Comparison of ENCODE assay signal across 15 cellular contexts in the genomic region with DNA sequence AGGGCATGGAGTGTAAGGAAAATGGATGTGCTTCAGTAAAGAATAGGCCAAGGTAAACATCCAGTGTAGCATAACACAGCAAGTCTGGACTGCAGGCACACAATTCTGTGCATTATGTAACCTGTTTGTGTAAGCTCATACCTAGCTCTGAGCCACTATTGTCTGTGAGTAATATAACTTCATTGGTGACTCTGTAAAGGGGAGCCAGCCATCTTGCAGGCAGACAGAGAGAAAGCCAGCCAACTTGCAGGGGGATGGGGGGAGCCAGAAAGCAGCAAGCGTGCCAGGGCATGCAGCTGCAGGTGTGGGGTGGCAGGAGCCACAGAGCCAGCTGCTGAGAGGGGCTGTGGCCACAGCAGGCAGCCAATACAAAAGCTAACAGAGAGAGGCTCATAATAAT.
DNase-seq lines count a peak whose midpoint lies in the region; ATAC-seq and TF ChIP-seq lines count a peak whose summit lies in the region.
"Had no signal": no experiment of that assay in that cellular context is flagged by ENCODE, and none has a peak within 500 bp of the region (broad histone marks: within the 10 kb centered on the region; RNA-seq: fewer than 3 reads in every experiment).

No MANE protein-coding gene starts in this region.

- H3K4me3 ChIP-seq in epithelial cell of esophagus (ENCODE audit: low read length) = no peak overlapping the region
- H3K4me3 ChIP-seq: GM23338, K562 had no signal

- no peak overlapping the region for H3K4me3 Mint-ChIP-seq in activated CD8-positive, alpha-beta T cell treated with anti-CD3 and anti-CD28 coated beads, Interleukin-2, amount 10 ng/mL, durations not matched to agents 7 days and 5 days
- H3K4me3 Mint-ChIP-seq: CD4-positive, alpha-beta T cell; GM23338 had no signal

- DNase-seq in DMS153 treated with DMSO at 0.1 percent for 48 hours (lab: John Stamatoyannopoulos, UW; ENCODE audit: unreplicated experiment) = peak; percentile 42
- peak; percentile 18 for DNase-seq in NCI-H2081 treated with DMSO at 0.1 percent for 48 hours (lab: John Stamatoyannopoulos, UW)
- peak; percentile 84 for DNase-seq in NCI-H69 (lab: John Stamatoyannopoulos, UW)
- DNase-seq in epithelial cell of esophagus (ENCODE audit: low read depth) = peak; percentile 80
- no peak for DNase-seq in activated CD8-positive, alpha-beta T cell treated with anti-CD3 and anti-CD28 coated beads, Interleukin-2, amount 10 ng/mL, durations not matched to agents 7 days and 5 days
- no peak for DNase-seq in KBM-7
- DNase-seq: BE2C; CD4-positive, alpha-beta T cell; NCI-H446 treated with DMSO at 0.1 percent for 48 hours; NK-92 treated with Interleukin-12 subunit alpha and Interleukin-12 subunit beta, amount 100 ng/mL, for 24 hours; SHP77 had no signal

- H3K4me1 Mint-ChIP-seq in activated CD8-positive, alpha-beta T cell treated with anti-CD3 and anti-CD28 coated beads, Interleukin-2, amount 10 ng/mL, durations not matched to agents 7 days and 5 days (ENCODE audit: low read depth) = no peaks in the 10 kb centered on the region
- H3K4me1 Mint-ChIP-seq: GM23338 had no signal

- no peaks in the 10 kb centered on the region for H3K27me3 Mint-ChIP-seq in activated CD8-positive, alpha-beta T cell treated with anti-CD3 and anti-CD28 coated beads, Interleukin-2, amount 10 ng/mL, durations not matched to agents 7 days and 5 days (ENCODE audit: low read depth)
- H3K27me3 Mint-ChIP-seq: CD4-positive, alpha-beta T cell had no signal

- no peak for ATAC-seq in activated CD8-positive, alpha-beta T cell treated with anti-CD3 and anti-CD28 coated beads, Interleukin-2, amount 10 ng/mL, durations not matched to agents 7 days and 5 days
- ATAC-seq in HG02588 (IDR thresholded peaks at IDR 0.05; ENCODE audit: unreplicated experiment) = no peak
- ATAC-seq: GM23338, K562, SK-N-SH treated with all-trans-retinoic acid at 6 μM for 48 hours had no signal

- CTCF ChIA-PET in activated CD8-positive, alpha-beta T cell treated with anti-CD3 and anti-CD28 coated beads, Interleukin-2, amount 10 ng/mL, durations not matched to agents 7 days and 5 days (lab: Charles Lee) = no interaction called here

- in situ Hi-C loops in KBM-7 (cut with MboI; ENCODE audit: low pct_unique_long_range_greater_than_20kb, low sequenced_read_pairs) = no loop called here

- H3K36me3 Mint-ChIP-seq in activated CD8-positive, alpha-beta T cell treated with anti-CD3 and anti-CD28 coated beads, Interleukin-2, amount 10 ng/mL, durations not matched to agents 7 days and 5 days (ENCODE audit: low read depth) = no peaks in the 10 kb centered on the region

- no peaks in the 10 kb centered on the region for H3K9me3 Mint-ChIP-seq in activated CD8-positive, alpha-beta T cell treated with anti-CD3 and anti-CD28 coated beads, Interleukin-2, amount 10 ng/mL, durations not matched to agents 7 days and 5 days (ENCODE audit: insufficient read depth)
- H3K9me3 Mint-ChIP-seq: CD4-positive, alpha-beta T cell; GM23338 had no signal

- H3K27ac Mint-ChIP-seq in activated CD8-positive, alpha-beta T cell treated with anti-CD3 and anti-CD28 coated beads, Interleukin-2, amount 10 ng/mL, durations not matched to agents 7 days and 5 days = no peak overlapping the region
- H3K27ac Mint-ChIP-seq: CD4-positive, alpha-beta T cell; GM23338 had no signal

- TF ChIP-seq CTCF in epithelial cell of esophagus (IDR thresholded peaks at IDR 0.05; ENCODE audit: insufficient read depth, low read depth, low read length, missing control alignments) = no peak

- POLR2A ChIA-PET in activated CD8-positive, alpha-beta T cell treated with anti-CD3 and anti-CD28 coated beads, Interleukin-2, amount 10 ng/mL, durations not matched to agents 7 days and 5 days (lab: Charles Lee) = no interaction called here

Comparison
In these comparisons a context has a peak if more than half of its experiments do, and no peak if none do; other contexts are left out.
1. DNase-seq: peak in DMS153 treated with DMSO at 0.1 percent for 48 hours (single experiment), NCI-H2081 treated with DMSO at 0.1 percent for 48 hours (single experiment), NCI-H69 (single experiment) and epithelial cell of esophagus (single experiment); none in activated CD8-positive, alpha-beta T cell treated with anti-CD3 and anti-CD28 coated beads, Interleukin-2, amount 10 ng/mL, durations not matched to agents 7 days and 5 days (single experiment) and KBM-7 (single experiment).